In genomic region chr12:4217091-4217490, GRCh38 we compare ENCODE assay signal across 22 cellular contexts. TPM values are rescaled to one million over a fixed set of nuclear protein-coding genes. Genes with fewer than 3 reads are reported as not detected.
DNase-seq lines count a peak whose midpoint lies in the region; ATAC-seq and TF ChIP-seq lines count a peak whose summit lies in the region.
"Had no signal": no experiment of that assay in that cellular context is flagged by ENCODE, and none has a peak within 500 bp of the region (broad histone marks: within the 10 kb centered on the region; RNA-seq: fewer than 3 reads in every experiment).

No MANE protein-coding gene starts in this region.

- no peaks in the 10 kb centered on the region for H3K36me3 Mint-ChIP-seq in IgD-negative memory B cell
- no peaks in the 10 kb centered on the region for H3K36me3 Mint-ChIP-seq in effector memory CD8-positive, alpha-beta T cell (ENCODE audit: insufficient read depth)
- no peaks in the 10 kb centered on the region for H3K36me3 Mint-ChIP-seq in stimulated activated naive B cell treated with anti-CD40 and anti-IgM and Interleukin-4, amounts not matched to agents 10 μg/mL and 1 μg/mL and 100 μg/mL, for 72 hours
- H3K36me3 Mint-ChIP-seq: neural progenitor cell had no signal

- H3K4me3 Mint-ChIP-seq in IgD-negative memory B cell: peak overlapping the region in 2 of 4 donors; percentile 55 to 58
- H3K4me3 Mint-ChIP-seq in effector memory CD8-positive, alpha-beta T cell: peak overlapping the region; percentile 18 to 60
- H3K4me3 Mint-ChIP-seq in stimulated activated naive B cell treated with anti-CD40 and anti-IgM and Interleukin-4, amounts not matched to agents 10 μg/mL and 1 μg/mL and 100 μg/mL, for 72 hours: no peak overlapping the region
- H3K4me3 Mint-ChIP-seq: activated naive CD8-positive, alpha-beta T cell treated with anti-CD3 and anti-CD28 coated beads, Interleukin-2, amount 10 ng/mL, durations not matched to agents 7 days and 5 days; GM23338; neural progenitor cell; T-helper 17 cell had no signal

- peak; percentile 50 for DNase-seq in activated CD8-positive, alpha-beta memory T cell treated with anti-CD3 and anti-CD28 coated beads for 24 hours
- no peak for DNase-seq in activated CD8-positive, alpha-beta memory T cell treated with anti-CD3 and anti-CD28 coated beads, Interleukin-2, amount 50 U/mL, for 48 hours
- DNase-seq in effector memory CD8-positive, alpha-beta T cell: peak in 1 of 3 experiments; percentile 23
- no peak for DNase-seq in stimulated activated naive B cell treated with anti-CD40 and anti-IgM and Interleukin-4, amounts not matched to agents 10 μg/mL and 1 μg/mL and 100 μg/mL, for 72 hours
- DNase-seq in stimulated activated CD4-positive, alpha-beta T cell treated with anti-CD3 and anti-CD28 coated beads, Interleukin-15, amount 100 ng/mL, for 24 hours: no peak
- no peak for DNase-seq in GM10266 (ENCODE audit: extremely low spot score)
- DNase-seq: activated CD4-positive, alpha-beta T cell treated with anti-CD3 and anti-CD28 coated beads for 48 hours; activated naive CD8-positive, alpha-beta T cell treated with anti-CD3 and anti-CD28 coated beads, Interleukin-2, amount 10 ng/mL, durations not matched to agents 7 days and 5 days; cerebellar nuclear complex; EL; glutamatergic neuron; KBM-7; NCI-H1694; NCI-H2171 treated with DMSO at 0.1 percent for 48 hours; NCI-H526 treated with DMSO at 0.1 percent for 48 hours; sigmoid colon; T-helper 17 cell; upper lobe of left lung had no signal

- H3K27me3 Mint-ChIP-seq in IgD-negative memory B cell: no peaks in the 10 kb centered on the region
- H3K27me3 Mint-ChIP-seq in effector memory CD8-positive, alpha-beta T cell: no peaks in the 10 kb centered on the region
- H3K27me3 Mint-ChIP-seq in stimulated activated naive B cell treated with anti-CD40 and anti-IgM and Interleukin-4, amounts not matched to agents 10 μg/mL and 1 μg/mL and 100 μg/mL, for 72 hours: no peaks in the 10 kb centered on the region

- H3K9me3 Mint-ChIP-seq in IgD-negative memory B cell: no peaks in the 10 kb centered on the region
- H3K9me3 Mint-ChIP-seq in effector memory CD8-positive, alpha-beta T cell: no peaks in the 10 kb centered on the region
- no peaks in the 10 kb centered on the region for H3K9me3 Mint-ChIP-seq in stimulated activated naive B cell treated with anti-CD40 and anti-IgM and Interleukin-4, amounts not matched to agents 10 μg/mL and 1 μg/mL and 100 μg/mL, for 72 hours

- H3K27ac Mint-ChIP-seq in IgD-negative memory B cell: peak overlapping the region; percentile 9 to 98 (median 12)
- peak overlapping the region; percentile 53 to 94 for H3K27ac Mint-ChIP-seq in effector memory CD8-positive, alpha-beta T cell
- H3K27ac Mint-ChIP-seq in stimulated activated naive B cell treated with anti-CD40 and anti-IgM and Interleukin-4, amounts not matched to agents 10 μg/mL and 1 μg/mL and 100 μg/mL, for 72 hours: peak overlapping the region; percentile 71
- H3K27ac Mint-ChIP-seq: activated naive CD8-positive, alpha-beta T cell treated with anti-CD3 and anti-CD28 coated beads, Interleukin-2, amount 10 ng/mL, durations not matched to agents 7 days and 5 days; GM23338; neural progenitor cell; T-helper 17 cell had no signal

- ATAC-seq in effector memory CD8-positive, alpha-beta T cell (replicated peaks): peak; percentile 61
- ATAC-seq in stimulated activated naive B cell treated with anti-CD40 and anti-IgM and Interleukin-4, amounts not matched to agents 10 μg/mL and 1 μg/mL and 100 μg/mL, for 72 hours (replicated peaks): peak in 1 of 2 donors; percentile 21
- no peak for ATAC-seq in GM19351 (IDR thresholded peaks at IDR 0.05; ENCODE audit: unreplicated experiment)
- ATAC-seq: GM23338, T-helper 17 cell had no signal

- no peak for TF ChIP-seq CTCF in GM10266 (IDR thresholded peaks at IDR 0.05; ENCODE audit: control insufficient read depth, insufficient read depth, low read depth, missing control alignments)

- peaks cover 28 to 38% (median 29%) of the 10 kb centered on the region in 3 donors for H3K4me1 Mint-ChIP-seq in IgD-negative memory B cell
- peaks cover 10 to 40% of the 10 kb centered on the region in 2 donors for H3K4me1 Mint-ChIP-seq in effector memory CD8-positive, alpha-beta T cell (ENCODE audit: low read depth in 2 of 2)
- peaks cover 38 to 48% of the 10 kb centered on the region in 2 donors for H3K4me1 Mint-ChIP-seq in stimulated activated naive B cell treated with anti-CD40 and anti-IgM and Interleukin-4, amounts not matched to agents 10 μg/mL and 1 μg/mL and 100 μg/mL, for 72 hours
- H3K4me1 Mint-ChIP-seq: neural progenitor cell had no signal

RNA-seq across cellular contexts. Expression of gene CCND2, which starts 56.5 kb away (rescaled TPM):
- polyA plus RNA-seq in IgD-negative memory B cell: 11.7 TPM

Comparison
In these comparisons a context has a peak if more than half of its experiments do, and no peak if none do; other contexts are left out.
1. H3K27ac Mint-ChIP-seq: peak in every context shown above with its lines; median percentile 74 in effector memory CD8-positive, alpha-beta T cell; 71 in stimulated activated naive B cell treated with anti-CD40 and anti-IgM and Interleukin-4, amounts not matched to agents 10 μg/mL and 1 μg/mL and 100 μg/mL, for 72 hours; 12 in IgD-negative memory B cell.
2. H3K4me3 Mint-ChIP-seq: peak in effector memory CD8-positive, alpha-beta T cell (2 of 2); none in stimulated activated naive B cell treated with anti-CD40 and anti-IgM and Interleukin-4, amounts not matched to agents 10 μg/mL and 1 μg/mL and 100 μg/mL, for 72 hours (0 of 2).